15 cellular contexts compared by ENCODE assay signal in the genomic region with DNA sequence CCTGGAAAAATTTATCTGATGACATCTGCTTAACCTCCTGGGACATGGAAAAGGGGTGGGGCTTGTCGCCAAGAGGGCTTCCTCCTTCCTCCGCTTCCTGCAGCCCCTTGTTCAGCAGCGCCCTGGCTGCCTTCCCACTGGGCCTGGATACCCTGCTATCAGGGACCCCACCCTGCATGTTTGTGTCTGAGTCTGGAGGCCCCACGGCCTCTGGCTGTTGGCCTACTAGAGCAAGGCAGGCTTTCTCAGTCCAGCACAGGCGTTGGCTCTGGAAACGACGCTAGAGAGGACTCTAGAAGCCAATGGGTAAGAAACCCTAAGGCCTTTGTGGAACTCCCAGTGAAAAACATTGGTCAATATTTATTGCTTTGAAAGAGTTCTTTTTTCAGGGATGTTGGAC.
DNase-seq lines count a peak whose midpoint lies in the region; ATAC-seq and TF ChIP-seq lines count a peak whose summit lies in the region.
"Had no signal": no experiment of that assay in that cellular context is flagged by ENCODE, and none has a peak within 500 bp of the region (broad histone marks: within the 10 kb centered on the region; RNA-seq: fewer than 3 reads in every experiment).

No MANE protein-coding gene starts in this region.

- TF ChIP-seq CTCF in colonic mucosa (IDR thresholded peaks at IDR 0.05): no peak
- TF ChIP-seq CTCF in heart right ventricle (IDR thresholded peaks at IDR 0.05): no peak
- no peak for TF ChIP-seq CTCF in nephron (IDR thresholded peaks at IDR 0.05; ENCODE audit: unreplicated experiment in 3 of 3)
- TF ChIP-seq CTCF in upper lobe of left lung (IDR thresholded peaks at IDR 0.05): no peak

- H3K4me1 Mint-ChIP-seq in nephron: peaks cover 55% of the 10 kb centered on the region
- H3K4me1 Mint-ChIP-seq: CD14-positive monocyte had no signal

- H3K4me3 Mint-ChIP-seq in nephron: no peak overlapping the region
- H3K4me3 Mint-ChIP-seq: activated CD8-positive, alpha-beta T cell treated with anti-CD3 and anti-CD28 coated beads, Interleukin-2, amount 10 ng/mL, durations not matched to agents 7 days and 5 days; CD14-positive monocyte had no signal

- H3K27ac Mint-ChIP-seq in nephron: peak overlapping the region; percentile 57 to 64 (median 64)
- H3K27ac Mint-ChIP-seq: activated CD8-positive, alpha-beta T cell treated with anti-CD3 and anti-CD28 coated beads, Interleukin-2, amount 10 ng/mL, durations not matched to agents 7 days and 5 days; CD14-positive monocyte had no signal

- TF ChIP-seq POLR2A in upper lobe of left lung (IDR thresholded peaks at IDR 0.05): no peak

- no peaks in the 10 kb centered on the region for H3K9me3 ChIP-seq in colonic mucosa
- H3K9me3 ChIP-seq in heart right ventricle: no peaks in the 10 kb centered on the region
- H3K9me3 ChIP-seq in upper lobe of left lung: no peaks in the 10 kb centered on the region
- H3K9me3 ChIP-seq: pancreas had no signal

- no peaks in the 10 kb centered on the region for H3K36me3 ChIP-seq in colonic mucosa
- no peaks in the 10 kb centered on the region for H3K36me3 ChIP-seq in heart right ventricle
- H3K36me3 ChIP-seq in upper lobe of left lung: no peaks in the 10 kb centered on the region
- H3K36me3 ChIP-seq: pancreas had no signal

- DNase-seq in colonic mucosa (peak; percentile 20), heart right ventricle (peak; percentile 84 to 86), upper lobe of left lung (peak; percentile 32 to 48), HuH-7.5 (ENCODE audit: low spot score) (no peak), NCI-H1694 (lab: John Stamatoyannopoulos, UW) (no peak), NCI-H187 (lab: John Stamatoyannopoulos, UW) (no peak)
- DNase-seq: activated CD8-positive, alpha-beta T cell treated with anti-CD3 and anti-CD28 coated beads, Interleukin-2, amount 10 ng/mL, durations not matched to agents 7 days and 5 days; activated naive CD4-positive, alpha-beta T cell; GOT3; NCI-H1694 treated with DMSO at 0.1 percent for 48 hours; NCI-H748 treated with DMSO at 0.1 percent for 48 hours; stimulated activated CD4-positive, alpha-beta T cell treated with anti-CD3 and anti-CD28 coated beads, Interleukin-1b, Interleukin-23, amount 100 ng/mL, for 48 hours had no signal

- H3K4me1 ChIP-seq in colonic mucosa (no peaks in the 10 kb centered on the region), heart right ventricle (peaks cover 4 to 61% (median 33%) of the 10 kb centered on the region in 9 donors), upper lobe of left lung (peaks cover 6 to 32% (median 18%) of the 10 kb centered on the region in 4 donors)

- TF ChIP-seq EP300 in upper lobe of left lung (IDR thresholded peaks at IDR 0.05): no peak

- peaks cover 5% of the 10 kb centered on the region for H3K9me3 Mint-ChIP-seq in nephron

- H3K36me3 Mint-ChIP-seq in nephron (ENCODE audit: low read depth): no peaks in the 10 kb centered on the region
- H3K36me3 Mint-ChIP-seq: CD14-positive monocyte had no signal

- ATAC-seq in heart right ventricle: peak; percentile 77 to 94 (median 90)
- peak; percentile 52 to 79 for ATAC-seq in upper lobe of left lung (ENCODE audit: low FRiP score in 2 of 2)
- ATAC-seq: activated CD8-positive, alpha-beta T cell treated with anti-CD3 and anti-CD28 coated beads, Interleukin-2, amount 10 ng/mL, durations not matched to agents 7 days and 5 days had no signal

- peak overlapping the region in 1 of 2 donors; percentile 29 for H3K9ac ChIP-seq in colonic mucosa (ENCODE audit: low read depth in 2 of 2, low read length in 2 of 2)

- H3K4me3 ChIP-seq in colonic mucosa: no peak overlapping the region
- H3K4me3 ChIP-seq in heart right ventricle: no peak overlapping the region
- no peak overlapping the region for H3K4me3 ChIP-seq in upper lobe of left lung
- H3K4me3 ChIP-seq: pancreas had no signal

- WGBS in heart right ventricle, 2 donors: 34 to 41% methylated on average over 7 of the region's 7 CpGs
- WGBS in upper lobe of left lung, 2 donors: 43 to 55% methylated on average over 7 of the region's 7 CpGs

- H3K27ac ChIP-seq in colonic mucosa (peak overlapping the region; percentile 16), heart right ventricle (peak overlapping the region; percentile 32 to 86 (median 64)), upper lobe of left lung (peak overlapping the region; percentile 31 to 80 (median 62))
- H3K27ac ChIP-seq: pancreas had no signal

- H3K27me3 Mint-ChIP-seq in nephron (ENCODE audit: low read depth): no peaks in the 10 kb centered on the region

- H3K27me3 ChIP-seq in colonic mucosa (no peaks in the 10 kb centered on the region), heart right ventricle (no peaks in the 10 kb centered on the region), upper lobe of left lung (no peaks in the 10 kb centered on the region)
- H3K27me3 ChIP-seq: pancreas had no signal

- intact Hi-C loops in colonic mucosa (cut with DNase I): no loop called here
- intact Hi-C loops in heart right ventricle (cut with DNase I): loop anchor here in 4 of 10 donors (5.0 to 10.0 kb wide), 3 partner anchors 65 to 208 kb away; no protein-coding TSS in a partner anchor

Comparison
In these comparisons a context has a peak if more than half of its experiments do, and no peak if none do; other contexts are left out.
1. DNase-seq: peak in colonic mucosa (single experiment), heart right ventricle (2 of 2) and upper lobe of left lung (2 of 2); none in HuH-7.5 (single experiment), NCI-H1694 (single experiment) and NCI-H187 (0 of 2).
2. Peak in every context shown above with its lines, with median percentiles within 50 percentile points of each other: H3K27ac ChIP-seq.